In the genomic region with DNA sequence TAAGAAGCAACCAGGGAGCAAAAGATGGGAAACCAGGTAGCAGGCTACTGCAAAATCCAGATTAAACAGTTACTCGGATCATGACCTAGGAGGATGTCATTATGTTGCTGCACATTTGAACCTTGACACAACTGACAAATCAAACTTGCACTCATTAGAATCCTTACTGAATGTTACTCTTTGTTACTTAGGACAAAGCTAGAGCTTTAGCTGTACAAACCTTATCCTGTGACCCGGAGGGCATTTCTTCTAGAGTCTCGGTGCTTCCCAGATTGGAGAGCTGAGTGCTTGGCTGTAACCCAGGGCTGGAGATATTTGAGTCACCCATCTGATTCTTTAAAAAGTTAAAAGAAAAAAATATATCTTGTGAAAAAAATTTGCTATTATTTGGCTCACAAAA, we compare ENCODE assay signal across 15 cellular contexts. TPM values are rescaled to one million over a fixed set of nuclear protein-coding genes. Genes with fewer than 3 reads are reported as not detected.
DNase-seq lines count a peak whose midpoint lies in the region; ATAC-seq, FAIRE-seq and TF ChIP-seq lines count a peak whose summit lies in the region.
"Had no signal": no experiment of that assay in that cellular context is flagged by ENCODE, and none has a peak within 500 bp of the region (broad histone marks: within the 10 kb centered on the region; RNA-seq: fewer than 3 reads in every experiment).

No MANE protein-coding gene starts in this region.

- intact Hi-C loops in right cardiac atrium (cut with DNase I), result loop anchor here in 1 of 4 donors (5.0 kb wide), 1 partner anchor 408 kb away; no protein-coding TSS in a partner anchor
- intact Hi-C loops in pancreas (cut with DNase I), result loop anchor here in 1 of 3 donors (10.0 kb wide), 1 partner anchor 401 kb away; no protein-coding TSS in a partner anchor

- H3K4me3 ChIP-seq in right cardiac atrium (ENCODE audit: low read length) (no peak overlapping the region), pancreas (no peak overlapping the region)
- H3K4me3 ChIP-seq in effector memory CD4-positive, alpha-beta T cell (ENCODE audit: insufficient read depth, low read depth, low read length, poor library complexity, severe bottlenecking), result no peak overlapping the region
- H3K4me3 ChIP-seq: coronary artery had no signal

- H3K4me1 Mint-ChIP-seq in stimulated activated effector memory CD8-positive, alpha-beta T cell treated with anti-CD3 and anti-CD28 coated beads, Interleukin-12 subunit alpha, Interleukin-12 subunit beta, amount 100 ng/mL, for 72 hours, result no peaks in the 10 kb centered on the region
- peaks cover 15% of the 10 kb centered on the region for H3K4me1 Mint-ChIP-seq in HFFc6 (ENCODE audit: low read depth)
- H3K4me1 Mint-ChIP-seq: nephron had no signal

- peaks cover 0 to 16% (median 5%) of the 10 kb centered on the region in 3 donors for H3K36me3 ChIP-seq in pancreas
- H3K36me3 ChIP-seq in effector memory CD4-positive, alpha-beta T cell (ENCODE audit: control insufficient read depth, insufficient read depth, low read length), result peaks cover 37% of the 10 kb centered on the region

- DNase-seq in SK-MEL-5 (ENCODE audit: low read depth, low spot score) (peak; percentile 89), right cardiac atrium (no peak), pancreas (no peak), HFFc6 (no peak)
- no peak for DNase-seq in stimulated activated effector memory CD8-positive, alpha-beta T cell treated with anti-CD3 and anti-CD28 coated beads, Interleukin-12 subunit alpha, Interleukin-12 subunit beta, amount 100 ng/mL, for 72 hours (ENCODE audit: low spot score in 2 of 2)
- no peak for DNase-seq in effector memory CD4-positive, alpha-beta T cell
- DNase-seq: GF-D8, NCI-H1436 had no signal

- ATAC-seq in right cardiac atrium, result peak; percentile 21 to 46
- ATAC-seq in stimulated activated effector memory CD8-positive, alpha-beta T cell treated with anti-CD3 and anti-CD28 coated beads, Interleukin-12 subunit alpha, Interleukin-12 subunit beta, amount 100 ng/mL, for 72 hours, result no peak
- no peak for ATAC-seq in pancreas

- 40% methylated on average over 3 of the region's 3 CpGs for WGBS in right cardiac atrium
- WGBS in pancreas, 2 donors, result 28 to 39% methylated on average over 3 of the region's 3 CpGs

- H3K4me1 ChIP-seq in right cardiac atrium (ENCODE audit: control insufficient read depth, insufficient read depth, low read length) (no peaks in the 10 kb centered on the region), pancreas (no peaks in the 10 kb centered on the region)
- no peaks in the 10 kb centered on the region for H3K4me1 ChIP-seq in effector memory CD4-positive, alpha-beta T cell (ENCODE audit: control insufficient read depth, insufficient read depth, low read length, poor library complexity, severe bottlenecking)

- H3K9me3 ChIP-seq in right cardiac atrium (ENCODE audit: control insufficient read depth, low read length), result no peaks in the 10 kb centered on the region
- no peaks in the 10 kb centered on the region for H3K9me3 ChIP-seq in pancreas
- H3K9me3 ChIP-seq in effector memory CD4-positive, alpha-beta T cell (ENCODE audit: control insufficient read depth, low read length), result no peaks in the 10 kb centered on the region

- FAIRE-seq in pancreas (lab: Jason Lieb, UNC), result no peak
- FAIRE-seq: D721Med, GM12891 had no signal

- H3K4me3 Mint-ChIP-seq in stimulated activated effector memory CD8-positive, alpha-beta T cell treated with anti-CD3 and anti-CD28 coated beads, Interleukin-12 subunit alpha, Interleukin-12 subunit beta, amount 100 ng/mL, for 72 hours, result no peak overlapping the region
- no peak overlapping the region for H3K4me3 Mint-ChIP-seq in HFFc6
- H3K4me3 Mint-ChIP-seq: activated T-helper 1 cell treated with anti-CD3 and anti-CD28 coated beads, Interleukin-12 subunit alpha, Interleukin-12 subunit beta, Interleukin-2, Interleukin-4 antibody, amounts not matched to agents 30 ng/mL and 10 ng/mL and 1 ng/mL, durations not matched to agents 14 hours and 24 hours and 36 hours; nephron; stimulated activated naive CD8-positive, alpha-beta T cell treated with anti-CD3 and anti-CD28 coated beads, Interleukin-15, Interleukin-2, amounts not matched to agents 100 ng/mL and 50 ng/mL, for 24 hours had no signal

- H3K27me3 ChIP-seq in right cardiac atrium (ENCODE audit: control insufficient read depth, insufficient read depth), result no peaks in the 10 kb centered on the region
- no peaks in the 10 kb centered on the region for H3K27me3 ChIP-seq in pancreas
- no peaks in the 10 kb centered on the region for H3K27me3 ChIP-seq in effector memory CD4-positive, alpha-beta T cell (replicated peaks; ENCODE audit: control insufficient read depth, insufficient read depth, low read length, poor library complexity, severe bottlenecking)

- H3K9me3 Mint-ChIP-seq in stimulated activated effector memory CD8-positive, alpha-beta T cell treated with anti-CD3 and anti-CD28 coated beads, Interleukin-12 subunit alpha, Interleukin-12 subunit beta, amount 100 ng/mL, for 72 hours, result no peaks in the 10 kb centered on the region
- H3K9me3 Mint-ChIP-seq in HFFc6, result no peaks in the 10 kb centered on the region
- H3K9me3 Mint-ChIP-seq: activated T-helper 1 cell treated with anti-CD3 and anti-CD28 coated beads, Interleukin-12 subunit alpha, Interleukin-12 subunit beta, Interleukin-2, Interleukin-4 antibody, amounts not matched to agents 30 ng/mL and 10 ng/mL and 1 ng/mL, durations not matched to agents 14 hours and 24 hours and 36 hours; nephron; stimulated activated naive CD8-positive, alpha-beta T cell treated with anti-CD3 and anti-CD28 coated beads, Interleukin-15, Interleukin-2, amounts not matched to agents 100 ng/mL and 50 ng/mL, for 24 hours had no signal

- peak overlapping the region; percentile 26 for H3K27ac Mint-ChIP-seq in stimulated activated effector memory CD8-positive, alpha-beta T cell treated with anti-CD3 and anti-CD28 coated beads, Interleukin-12 subunit alpha, Interleukin-12 subunit beta, amount 100 ng/mL, for 72 hours
- H3K27ac Mint-ChIP-seq in HFFc6, result no peak overlapping the region
- H3K27ac Mint-ChIP-seq: activated T-helper 1 cell treated with anti-CD3 and anti-CD28 coated beads, Interleukin-12 subunit alpha, Interleukin-12 subunit beta, Interleukin-2, Interleukin-4 antibody, amounts not matched to agents 30 ng/mL and 10 ng/mL and 1 ng/mL, durations not matched to agents 14 hours and 24 hours and 36 hours; stimulated activated naive CD8-positive, alpha-beta T cell treated with anti-CD3 and anti-CD28 coated beads, Interleukin-15, Interleukin-2, amounts not matched to agents 100 ng/mL and 50 ng/mL, for 24 hours had no signal

- H3K27me3 Mint-ChIP-seq in HFFc6 (ENCODE audit: insufficient read depth), result no peaks in the 10 kb centered on the region
- H3K27me3 Mint-ChIP-seq: stimulated activated naive CD8-positive, alpha-beta T cell treated with anti-CD3 and anti-CD28 coated beads, Interleukin-15, Interleukin-2, amounts not matched to agents 100 ng/mL and 50 ng/mL, for 24 hours had no signal

- peaks cover 90% of the 10 kb centered on the region for H3K36me3 Mint-ChIP-seq in stimulated activated effector memory CD8-positive, alpha-beta T cell treated with anti-CD3 and anti-CD28 coated beads, Interleukin-12 subunit alpha, Interleukin-12 subunit beta, amount 100 ng/mL, for 72 hours
- H3K36me3 Mint-ChIP-seq in HFFc6 (ENCODE audit: low read depth), result peaks cover 8% of the 10 kb centered on the region; the same call in 1 of the 2 replicates

- H3K27ac ChIP-seq in cingulate gyrus (ENCODE audit: low read depth, low read length) (peak overlapping the region; percentile 29), right cardiac atrium (ENCODE audit: low read length) (peak overlapping the region; percentile 53), pancreas (no peak overlapping the region)
- no peak overlapping the region for H3K27ac ChIP-seq in effector memory CD4-positive, alpha-beta T cell (ENCODE audit: insufficient read depth, low read length, poor library complexity, severe bottlenecking)

- no peak for TF ChIP-seq CTCF in pancreas (IDR thresholded peaks at IDR 0.05)
- TF ChIP-seq CTCF in HFFc6 (IDR thresholded peaks at IDR 0.05), result no peak

- in situ Hi-C loops in SK-MEL-5 (cut with HindIII; ENCODE audit: low pct_unique_long_range_greater_than_20kb, low sequenced_read_pairs), result no loop called here

RNA-seq across cellular contexts. Expression of a gene that starts 43.4 kb away (rescaled TPM):
- total RNA-seq in SK-MEL-5 (2014; rRNA removed; shearing (Covaris generic)), result 15.6 and 18.6 TPM in 2 replicates
- polyA plus RNA-seq in SK-MEL-5 (2015; cell fraction: cytosol; rRNA removed), result 13.5 and 18.2 TPM in 2 replicates
- polyA plus RNA-seq in SK-MEL-5 (2015; cell fraction: nucleus; rRNA removed), result 14.2 and 15.9 TPM in 2 replicates
- total RNA-seq in right cardiac atrium (10 to 100 TPM; 21.6 to 28.7 (median 22.1) TPM), pancreas (10 to 100 TPM in 2 of 6 donors, 1 to 10 TPM in 4; 6.0 to 13.9 (median 8.1) TPM)
- polyA plus RNA-seq in right cardiac atrium (6.0 TPM), pancreas (1 to 10 TPM; 4.9 to 7.3 TPM)
- total RNA-seq in HFFc6 (2021; fragmentation: NEBNext Ultra II Directional; extraction: Animal tissue kit (Norgen Biotek cat#: 25700)), result 10 to 100 TPM; 14.9 to 18.8 (median 16.6) TPM

RNA-seq across cellular contexts. Expression of a gene that starts 48.1 kb away (rescaled TPM):
- 775 and 835 TPM in 2 replicates for total RNA-seq in SK-MEL-5 (2014; rRNA removed; shearing (Covaris generic))
- polyA plus RNA-seq in SK-MEL-5 (2015; cell fraction: cytosol; rRNA removed), result 738 and 888 TPM in 2 replicates
- polyA plus RNA-seq in SK-MEL-5 (2015; cell fraction: nucleus; rRNA removed), result 476 and 534 TPM in 2 replicates
- total RNA-seq in right cardiac atrium (10 to 100 TPM; 40.3 to 61.8 (median 42.7) TPM), pancreas (100 to 1,000 TPM; 153 to 306 (median 208) TPM)
- polyA plus RNA-seq in right cardiac atrium (37.7 TPM), pancreas (100 to 1,000 TPM; 114 to 122 TPM)
- 100 to 1,000 TPM; 335 to 562 (median 471) TPM for total RNA-seq in HFFc6 (2021; fragmentation: NEBNext Ultra II Directional; extraction: Animal tissue kit (Norgen Biotek cat#: 25700))

Comparison
In these comparisons a context has a peak if more than half of its experiments do, and no peak if none do; other contexts are left out.
1. H3K27ac ChIP-seq: peak in cingulate gyrus (single experiment) and right cardiac atrium (single experiment); none in pancreas (0 of 4) and effector memory CD4-positive, alpha-beta T cell (single experiment).
2. ATAC-seq: peak in right cardiac atrium (2 of 2); none in stimulated activated effector memory CD8-positive, alpha-beta T cell treated with anti-CD3 and anti-CD28 coated beads, Interleukin-12 subunit alpha, Interleukin-12 subunit beta, amount 100 ng/mL, for 72 hours (single experiment) and pancreas (0 of 4).